In genomic region chr1:186374313-186375151, GRCh38 we compare ENCODE assay signal across 8 cellular contexts. TPM values are rescaled to one million over a fixed set of nuclear protein-coding genes. Genes with fewer than 3 reads are reported as not detected.
DNase-seq lines count a peak whose midpoint lies in the region; ATAC-seq, FAIRE-seq and TF ChIP-seq lines count a peak whose summit lies in the region.

No MANE protein-coding gene starts in this region.

- H3K79me2 ChIP-seq in GM12878 (ENCODE audit: control insufficient read depth, insufficient read depth, low read length): peaks cover 71% of the 10 kb centered on the region

- POLR2A ChIA-PET in GM12878 (lab: Charles Lee): interaction anchor here (0.7 to 1.6 kb wide), 8 partner anchors 8 to 1219 kb away, joined by 3 to 4 read pairs (median 4); no protein-coding TSS in a partner anchor

- TF ChIP-seq RAD21 in GM12878 (IDR thresholded peaks at IDR 0.05; ENCODE audit: insufficient read depth, low read depth, low read length): no peak

- ATAC-seq in GM21447 (IDR thresholded peaks at IDR 0.05; ENCODE audit: unreplicated experiment) (peak; percentile 31), GM12878 (peak; percentile 58)

- peak; percentile 61 for FAIRE-seq in GM12878 (lab: Jason Lieb, UNC)

- TF ChIP-seq POLR2A in GM12878 (IDR thresholded peaks at IDR 0.05; ENCODE audit: low read depth, low read length): no peak
- peak in 2 of 3 donors; percentile 4 to 45 for TF ChIP-seq POLR2A in spleen (IDR thresholded peaks at IDR 0.05)

- CTCF ChIA-PET in GM12878 (lab: Yijun Ruan, JAX): interaction anchor here (0.7 to 2.4 kb wide), 27 partner anchors 8 to 612 kb away, joined by 3 to 10 read pairs (median 5); no protein-coding TSS in a partner anchor

- TF ChIP-seq CTCF in GM12878 (IDR thresholded peaks at IDR 0.05 in 2 of 3, conservative IDR thresholded peaks at IDR 0.05 in 1 of 3; ENCODE audit: control insufficient read depth in 2 of 3, extremely low read depth in 1 of 3, insufficient read depth in 1 of 3, low read depth in 3 of 3, low read length in 3 of 3): no peak
- no peak for TF ChIP-seq CTCF in spleen (IDR thresholded peaks at IDR 0.05 in 8 of 11, conservative IDR thresholded peaks at IDR 0.05 in 3 of 11)

- SMC1A ChIA-PET in GM12878 (lab: Charles Lee; ENCODE audit: uncharacterized antibody, unreplicated experiment): interaction anchor here (0.8 to 2.1 kb wide), 6 partner anchors 10 to 138 kb away, joined by 3 to 10 read pairs (median 4); no protein-coding TSS in a partner anchor

- peak overlapping the region; percentile 90 for H3K9ac ChIP-seq in GM12878 (ENCODE audit: control insufficient read depth, insufficient read depth, low read length)

- peak overlapping the region; percentile 66 for H3K4me2 ChIP-seq in GM12878 (ENCODE audit: control insufficient read depth, insufficient read depth)

- peak overlapping the region; percentile 96 for H2AFZ ChIP-seq in GM12878 (ENCODE audit: control insufficient read depth, low read depth, low read length)

- RAD21 ChIA-PET in GM12878 (lab: Charles Lee; ENCODE audit: unreplicated experiment): interaction anchor here (0.5 to 1.1 kb wide), 5 partner anchors 11 to 612 kb away, joined by 3 to 5 read pairs (median 4); no protein-coding TSS in a partner anchor

- intact Hi-C loops in GM12878 (cut with micrococcal nuclease; ENCODE audit: unreplicated experiment): loop anchor here (1.0 kb wide), 1 partner anchor 612 kb away; no protein-coding TSS in a partner anchor
- intact Hi-C loops in spleen (cut with DNase I; ENCODE audit: low total_unique reads): no loop called here

- peak; percentile 36 for DNase-seq in GF-D8 (lab: John Stamatoyannopoulos, UW)
- peak; percentile 68 for DNase-seq in HT-29 (ENCODE audit: low spot score)
- peak; percentile 82 for DNase-seq in RKO (ENCODE audit: low spot score)
- DNase-seq in GM12878 (ENCODE audit: low read depth, low spot score): peak; percentile 19
- peak; percentile 20 for DNase-seq in iPS-NIHi7 (ENCODE audit: extremely low spot score)
- no peak for DNase-seq in spleen
- DNase-seq in activated CD8-positive, alpha-beta memory T cell treated with anti-CD3 and anti-CD28 coated beads, Interleukin-2, amount 50 U/mL, for 4 hours: no peak

- TF ChIP-seq EP300 in GM12878 (IDR thresholded peaks at IDR 0.05; ENCODE audit: borderline replicate concordance in 1 of 2, control insufficient read depth in 1 of 2, low read depth in 2 of 2, low read length in 2 of 2): no peak

- no peaks in the 10 kb centered on the region for H4K20me1 ChIP-seq in GM12878 (ENCODE audit: control insufficient read depth, insufficient read depth)

- H3K27ac ChIP-seq in GM12878 (ENCODE audit: control insufficient read depth, insufficient read depth): peak overlapping the region; percentile 93
- H3K27ac ChIP-seq in spleen: peak overlapping the region; percentile 93 to 98 (median 96)

- H3K27me3 ChIP-seq in GM12878 (replicated peaks in 1 of 2; ENCODE audit: control insufficient read depth in 2 of 2, insufficient read depth in 2 of 2, low read length in 1 of 2): no peaks in the 10 kb centered on the region
- H3K27me3 ChIP-seq in spleen (replicated peaks in 1 of 7): no peaks in the 10 kb centered on the region

- in situ Hi-C loops in GM12878 (cut with MboI): loop anchor here (25.0 kb wide), 2 partner anchors 1062 to 1637 kb away; partner anchors contain the start of gene IVNS1ABP

- WGBS in GM12878 (ENCODE audit: insufficient coverage, insufficient replicate concordance, low lambda C conversion rate, missing lambda C conversion rate): 2% methylated on average over 35 of the region's 37 CpGs
- 1% methylated on average over 20 to 37 of the region's 37 CpGs for WGBS in spleen, 5 donors

- no peaks in the 10 kb centered on the region; the same call in 1 of the 2 replicates for H3K4me1 ChIP-seq in GM12878 (ENCODE audit: control insufficient read depth, insufficient read depth, low read length)
- H3K4me1 ChIP-seq in spleen: peaks cover 31 to 78% (median 46%) of the 10 kb centered on the region in 6 donors

- H3K4me3 ChIP-seq in GM12878: peak overlapping the region; percentile 83
- peak overlapping the region; percentile 74 to 99 (median 94) for H3K4me3 ChIP-seq in spleen

- H3K36me3 ChIP-seq in GM12878 (ENCODE audit: control insufficient read depth in 2 of 2, insufficient read depth in 2 of 2, low read length in 1 of 2) (peaks cover 0 to 6% of the 10 kb centered on the region in 2 experiments; a peak in 2 of 4 replicates), spleen (peaks cover 0 to 39% (median 27%) of the 10 kb centered on the region in 6 donors)

- no peaks in the 10 kb centered on the region; the same call in 2 of the 3 replicates for H3K9me3 ChIP-seq in GM12878 (replicated peaks; ENCODE audit: control insufficient read depth, insufficient read depth, low read length)
- no peaks in the 10 kb centered on the region for H3K9me3 ChIP-seq in spleen

- BruUV-seq in GM12878 (replicated peaks; lab: Mats Ljungman, UMichigan): TSS peak; percentile 69

TF ChIP-seq in GM12878, 131 proteins besides CTCF, POLR2A, EP300 and RAD21 (continues in another document):
- no peak for TF ChIP-seq CREB1 (IDR thresholded peaks at IDR 0.05; ENCODE audit: low read depth)
- no peak; the same call in 1 of the 2 replicates for TF ChIP-seq ZBED1 (IDR thresholded peaks at IDR 0.05; ENCODE audit: borderline replicate concordance)
- TF ChIP-seq E2F8 (IDR thresholded peaks at IDR 0.05; ENCODE audit: low read depth, partially characterized antibody): no peak
- no peak for TF ChIP-seq SMC3 (IDR thresholded peaks at IDR 0.05; ENCODE audit: borderline replicate concordance, low read length)
- TF ChIP-seq FOXK2 (IDR thresholded peaks at IDR 0.05): no peak
- TF ChIP-seq SMARCA5 (IDR thresholded peaks at IDR 0.05): 0 out of 2 replicates have a peak, but pooled peaks have one; percentile 18
- TF ChIP-seq PAX8 (IDR thresholded peaks at IDR 0.05): no peak
- no peak for TF ChIP-seq TCF3 (IDR thresholded peaks at IDR 0.05; ENCODE audit: borderline replicate concordance, insufficient read depth, low read depth, low read length)

RNA-seq across cellular contexts. Expression of gene TPR, which starts 0.5 kb away (rescaled TPM):
- 55.4 and 56.6 TPM in 2 replicates for total RNA-seq in HT-29 (2014; rRNA removed; shearing (Covaris generic))
- total RNA-seq in GM12878 (2013; cell fraction: nucleolus; rRNA removed): 156 and 173 TPM in 2 replicates
- total RNA-seq in GM12878 (2014; rRNA removed): 103 and 108 TPM in 2 replicates
- 90.7 and 93.8 TPM in 2 replicates for total RNA-seq in GM12878 (2014; rRNA removed; fragmentation: Illumina TruSeq; extraction: Trizol)
- 94.3 and 103 TPM in 2 replicates for total RNA-seq in GM12878 (2021)
- polyA plus RNA-seq in GM12878 (2011; ENCODE audit: low read depth): 23.1 TPM
- polyA plus RNA-seq in GM12878 (2011; rRNA removed): 70.5 and 93.6 TPM in 2 replicates
- polyA plus RNA-seq in GM12878 (2011; cell fraction: cytosol; rRNA removed): 63.0 and 74.4 TPM in 2 replicates
- 135 and 140 TPM in 2 replicates for polyA plus RNA-seq in GM12878 (2011; cell fraction: nucleus; rRNA removed)
- polyA plus RNA-seq in GM12878 (2012): 32.0 and 43.9 TPM in 2 replicates
- polyA plus RNA-seq in GM12878 (2014; fragmentation: Illumina TruSeq; extraction: Trizol): 86.4 and 89.5 TPM in 2 replicates
- polyA plus RNA-seq in GM12878 (2014; fragmentation: Nextera tagmentation; extraction: Ambion mirVana): 10 to 100 TPM; 30.9 to 37.2 TPM
- 62.3 and 68.1 TPM in 2 replicates for polyA plus RNA-seq in GM12878 (2014; rRNA removed)
- polyA plus RNA-seq in GM12878 (2016; fragmentation: Nextera tagmentation; extraction: Ambion mirVana): 100 to 1,000 TPM; 117 to 122 TPM
- polyA minus RNA-seq in GM12878 (2011; rRNA and poly(A)+ RNA removed): 121 and 130 TPM in 2 replicates
- 39.6 and 44.7 TPM in 2 replicates for polyA minus RNA-seq in GM12878 (2011; cell fraction: cytosol; rRNA and poly(A)+ RNA removed)
- polyA minus RNA-seq in GM12878 (2011; cell fraction: nucleus; rRNA and poly(A)+ RNA removed): 67.6 and 101 TPM in 2 replicates
- 100 to 1,000 TPM in 5 of 7 donors, 10 to 100 TPM in 2; 95.0 to 129 (median 110) TPM for total RNA-seq in spleen
- polyA plus RNA-seq in spleen: 10 to 100 TPM; 23.8 to 27.3 (median 24.1) TPM

RNA-seq across cellular contexts. Expression of gene ODR4, which starts 1.1 kb away (rescaled TPM):
- 9.6 and 12.3 TPM in 2 replicates for total RNA-seq in HT-29 (2014; rRNA removed; shearing (Covaris generic))
- total RNA-seq in GM12878 (2013; cell fraction: nucleolus; rRNA removed): 67.2 and 68.2 TPM in 2 replicates
- total RNA-seq in GM12878 (2014; rRNA removed): 10.6 and 10.7 TPM in 2 replicates
- 15.1 and 16.3 TPM in 2 replicates for total RNA-seq in GM12878 (2014; rRNA removed; fragmentation: Illumina TruSeq; extraction: Trizol)
- 12.3 TPM in 2 replicates for total RNA-seq in GM12878 (2021)
- 3.6 TPM for polyA plus RNA-seq in GM12878 (2011; ENCODE audit: low read depth)
- 14.1 and 26.1 TPM in 2 replicates for polyA plus RNA-seq in GM12878 (2011; rRNA removed)
- polyA plus RNA-seq in GM12878 (2011; cell fraction: cytosol; rRNA removed): 3.8 and 4.4 TPM in 2 replicates
- polyA plus RNA-seq in GM12878 (2011; cell fraction: nucleus; rRNA removed): 12.8 and 17.3 TPM in 2 replicates
- polyA plus RNA-seq in GM12878 (2012): 8.6 and 9.5 TPM in 2 replicates
- 11.8 and 16.3 TPM in 2 replicates for polyA plus RNA-seq in GM12878 (2014; fragmentation: Illumina TruSeq; extraction: Trizol)
- polyA plus RNA-seq in GM12878 (2014; fragmentation: Nextera tagmentation; extraction: Ambion mirVana): 10 to 100 TPM; 12.6 to 15.4 TPM
- polyA plus RNA-seq in GM12878 (2014; rRNA removed): 10.4 and 11.0 TPM in 2 replicates
- 10 to 100 TPM; 19.3 to 19.4 TPM for polyA plus RNA-seq in GM12878 (2016; fragmentation: Nextera tagmentation; extraction: Ambion mirVana)
- 8.6 and 11.1 TPM in 2 replicates for polyA minus RNA-seq in GM12878 (2011; rRNA and poly(A)+ RNA removed)
- 2.5 and 4.6 TPM in 2 replicates for polyA minus RNA-seq in GM12878 (2011; cell fraction: cytosol; rRNA and poly(A)+ RNA removed)
- 11.7 and 14.7 TPM in 2 replicates for polyA minus RNA-seq in GM12878 (2011; cell fraction: nucleus; rRNA and poly(A)+ RNA removed)
- total RNA-seq in spleen: 10 to 100 TPM; 15.7 to 22.1 (median 18.6) TPM
- polyA plus RNA-seq in spleen: 1 to 10 TPM; 6.2 to 9.0 (median 7.4) TPM

Comparison
In these comparisons a context has a peak if more than half of its experiments do, and no peak if none do; other contexts are left out.
1. DNase-seq: peak in GF-D8 (single experiment), HT-29 (single experiment), RKO (single experiment), GM12878 (single experiment) and iPS-NIHi7 (single experiment); none in spleen (single experiment) and activated CD8-positive, alpha-beta memory T cell treated with anti-CD3 and anti-CD28 coated beads, Interleukin-2, amount 50 U/mL, for 4 hours (single experiment).